In genomic region chr2:177261115-177261779, GRCh38 we compare ENCODE assay signal across 9 cellular contexts. TPM values are rescaled to one million over a fixed set of nuclear protein-coding genes. Genes with fewer than 3 reads are reported as not detected.
A peak's percentile ranks its signal among the peaks of the same experiment; 100 is the strongest.
DNase-seq lines count a peak whose midpoint lies in the region; ATAC-seq and TF ChIP-seq lines count a peak whose summit lies in the region.
"Had no signal": no experiment of that assay in that cellular context is flagged by ENCODE, and none has a peak within 500 bp of the region (broad histone marks: within the 10 kb centered on the region; RNA-seq: fewer than 3 reads in every experiment).

No MANE protein-coding gene starts in this region.

- peaks cover 69% of the 10 kb centered on the region for H4K20me1 ChIP-seq in smooth muscle cell (ENCODE audit: low read depth)

- no peak for DNase-seq in activated CD4-positive, alpha-beta memory T cell treated with anti-CD3 and anti-CD28 coated beads for 36 hours
- DNase-seq in glutamatergic neuron (no peak), smooth muscle cell (lab: John Stamatoyannopoulos, UW; ENCODE audit: unreplicated experiment) (no peak), inferior parietal cortex (ENCODE audit: extremely low spot score) (no peak), caudate nucleus (lab: John Stamatoyannopoulos, UW) (no peak)
- DNase-seq: activated gamma-delta T cell treated with Interleukin-2 at 50 U/mL for 16 hours, NCI-H146 had no signal

- H3K9me3 Mint-ChIP-seq in activated CD4-positive, alpha-beta memory T cell treated with anti-CD3 and anti-CD28 coated beads for 36 hours, result peaks cover 7% of the 10 kb centered on the region
- peaks cover 12% of the 10 kb centered on the region for H3K9me3 Mint-ChIP-seq in glutamatergic neuron (ENCODE audit: unreplicated experiment)

- H3K4me1 ChIP-seq in HEK293 (ENCODE audit: control insufficient read depth, insufficient read depth, low read length), result peaks cover 11% of the 10 kb centered on the region
- peaks cover 26% of the 10 kb centered on the region for H3K4me1 ChIP-seq in smooth muscle cell (ENCODE audit: low read depth)

- intact Hi-C loops in activated CD4-positive, alpha-beta memory T cell treated with anti-CD3 and anti-CD28 coated beads for 36 hours (cut with micrococcal nuclease), result loop anchor here (5.0 to 10.0 kb wide), 2 partner anchors 131 to 326 kb away; partner anchors contain the start of gene AGPS

- H3K4me1 Mint-ChIP-seq in activated CD4-positive, alpha-beta memory T cell treated with anti-CD3 and anti-CD28 coated beads for 36 hours (ENCODE audit: low read depth), result peaks cover 61% of the 10 kb centered on the region
- H3K4me1 Mint-ChIP-seq in glutamatergic neuron (ENCODE audit: low read depth, unreplicated experiment), result peaks cover 27% of the 10 kb centered on the region

- TF ChIP-seq CTCF in HEK293 (tag by site-specific recombination; IDR thresholded peaks at IDR 0.05), result no peak
- no peak for TF ChIP-seq CTCF in glutamatergic neuron (IDR thresholded peaks at IDR 0.05; ENCODE audit: partially characterized antibody, unreplicated experiment)
- TF ChIP-seq CTCF in smooth muscle cell (IDR thresholded peaks at IDR 0.05; ENCODE audit: borderline replicate concordance, insufficient read depth, poor library complexity, severe bottlenecking), result no peak

- H3K9ac ChIP-seq in smooth muscle cell (ENCODE audit: low read depth), result peak overlapping the region; percentile 99

- H3K9me3 ChIP-seq in HEK293 (ENCODE audit: control insufficient read depth, insufficient read depth, low read depth, low read length) (no peaks in the 10 kb centered on the region), smooth muscle cell (replicated peaks; ENCODE audit: low read depth) (no peaks in the 10 kb centered on the region)

- WGBS in smooth muscle cell (ENCODE audit: low lambda C conversion rate), result 40% methylated on average over 5 of the region's 5 CpGs

- H3K27me3 Mint-ChIP-seq in activated CD4-positive, alpha-beta memory T cell treated with anti-CD3 and anti-CD28 coated beads for 36 hours, result no peaks in the 10 kb centered on the region
- peaks cover 6% of the 10 kb centered on the region for H3K27me3 Mint-ChIP-seq in glutamatergic neuron (ENCODE audit: unreplicated experiment)

- no peak overlapping the region; the same call in 1 of the 2 replicates for H3K4me3 ChIP-seq in HEK293 (ENCODE audit: low read depth, low read length)
- peak overlapping the region; percentile 91 for H3K4me3 ChIP-seq in smooth muscle cell

- POLR2A ChIA-PET in HEK293 (lab: Yijun Ruan, JAX), result interaction anchor here (0.9 kb wide), 1 partner anchor 134 kb away, joined by 3 read pairs; no protein-coding TSS in a partner anchor
- POLR2A ChIA-PET in activated CD4-positive, alpha-beta memory T cell treated with anti-CD3 and anti-CD28 coated beads for 36 hours (lab: Charles Lee), result interaction anchor here (0.9 to 1.9 kb wide), 3 partner anchors 11 to 49 kb away, joined by 3 to 5 read pairs (median 3); partner anchors contain the start of gene HNRNPA3

- H3K27ac ChIP-seq in HEK293 (ENCODE audit: extremely low read depth, low read depth, low read length), result no peak overlapping the region
- H3K27ac ChIP-seq in smooth muscle cell (ENCODE audit: low read depth), result peak overlapping the region; percentile 99
- H3K27ac ChIP-seq in caudate nucleus (ENCODE audit: low read depth, low read length), result no peak overlapping the region

- peaks cover 13% of the 10 kb centered on the region for H3F3A ChIP-seq in smooth muscle cell (ENCODE audit: low read depth)

- peaks cover 71% of the 10 kb centered on the region for H3K79me2 ChIP-seq in smooth muscle cell (ENCODE audit: low read depth)

- H3K4me3 Mint-ChIP-seq in activated CD4-positive, alpha-beta memory T cell treated with anti-CD3 and anti-CD28 coated beads for 36 hours, result peak overlapping the region; percentile 86
- peak overlapping the region; percentile 92 for H3K4me3 Mint-ChIP-seq in glutamatergic neuron (ENCODE audit: unreplicated experiment)

- no peaks in the 10 kb centered on the region for H3K27me3 ChIP-seq in smooth muscle cell (ENCODE audit: low read depth)

- peak overlapping the region; percentile 99 for H3K27ac Mint-ChIP-seq in activated CD4-positive, alpha-beta memory T cell treated with anti-CD3 and anti-CD28 coated beads for 36 hours
- H3K27ac Mint-ChIP-seq in glutamatergic neuron (ENCODE audit: unreplicated experiment), result no peak overlapping the region

- H3K36me3 Mint-ChIP-seq in activated CD4-positive, alpha-beta memory T cell treated with anti-CD3 and anti-CD28 coated beads for 36 hours, result peaks cover 32% of the 10 kb centered on the region
- peaks cover 4% of the 10 kb centered on the region for H3K36me3 Mint-ChIP-seq in glutamatergic neuron (ENCODE audit: unreplicated experiment)

- H3K4me2 ChIP-seq in smooth muscle cell, result peak overlapping the region; percentile 97

- CTCF ChIA-PET in HEK293 (lab: Yijun Ruan, JAX), result interaction anchor here (0.6 to 1.5 kb wide), 4 partner anchors 8 to 480 kb away, joined by 3 to 6 read pairs (median 3); no protein-coding TSS in a partner anchor
- CTCF ChIA-PET in activated CD4-positive, alpha-beta memory T cell treated with anti-CD3 and anti-CD28 coated beads for 36 hours (lab: Charles Lee), result interaction anchor here (0.9 to 2.0 kb wide), 4 partner anchors 31 to 96 kb away, joined by 3 to 8 read pairs (median 4); no protein-coding TSS in a partner anchor

- peaks cover 0 to 3% of the 10 kb centered on the region in 2 experiments; a peak in 1 of 3 replicates for H3K36me3 ChIP-seq in HEK293 (ENCODE audit: control insufficient read depth in 2 of 2, insufficient read depth in 1 of 2, low read length in 2 of 2)
- no peaks in the 10 kb centered on the region for H3K36me3 ChIP-seq in smooth muscle cell (ENCODE audit: low read depth)

- H2AFZ ChIP-seq in smooth muscle cell (ENCODE audit: low read depth), result no peak overlapping the region

- no peak for ATAC-seq in HG02588 (IDR thresholded peaks at IDR 0.05; ENCODE audit: unreplicated experiment)

TF ChIP-seq in HEK293, 187 proteins besides CTCF, POLR2A, EP300 and RAD21:
- TF ChIP-seq ZNF416 (tag by site-specific recombination; IDR thresholded peaks at IDR 0.05), result no peak
- 0 out of 2 replicates have a peak, but pooled peaks have one; percentile 12 for TF ChIP-seq SCRT2 (tag by site-specific recombination; IDR thresholded peaks at IDR 0.05)

RNA-seq across cellular contexts. Expression of gene NFE2L2, which starts 3.3 kb away (rescaled TPM):
- total RNA-seq in activated CD4-positive, alpha-beta memory T cell treated with anti-CD3 and anti-CD28 coated beads for 36 hours, result 10 to 100 TPM; 51.3 to 52.0 TPM
- total RNA-seq in glutamatergic neuron (ENCODE audit: unreplicated experiment), result 51.4 TPM
- 110 and 118 TPM in 2 replicates for total RNA-seq in smooth muscle cell
- 64.4 and 68.9 TPM in 2 replicates for polyA plus RNA-seq in smooth muscle cell

RNA-seq across cellular contexts. Expression of gene HNRNPA3, which starts 48.7 kb away (rescaled TPM):
- 100 to 1,000 TPM; 303 to 311 TPM for total RNA-seq in activated CD4-positive, alpha-beta memory T cell treated with anti-CD3 and anti-CD28 coated beads for 36 hours
- total RNA-seq in glutamatergic neuron (ENCODE audit: unreplicated experiment) (251 TPM), smooth muscle cell (55.8 and 58.5 TPM in 2 replicates)
- polyA plus RNA-seq in smooth muscle cell, result 40.3 and 59.6 TPM in 2 replicates
